In genomic region chr19:43474986-43475705, GRCh38 we compare ENCODE assay signal across 1 cellular context.
TF ChIP-seq lines count a peak whose summit lies in the region.

No MANE protein-coding gene starts in this region.

TF ChIP-seq in HEK293, 187 proteins besides CTCF, POLR2A, EP300 and RAD21 (continued from another document and continues in another):
- TF ChIP-seq ZBTB10 (tag by site-specific recombination; IDR thresholded peaks at IDR 0.05): peak; percentile 52
- peak; percentile 82 for TF ChIP-seq ZBTB17 (tag by site-specific recombination; IDR thresholded peaks at IDR 0.05)
- no peak for TF ChIP-seq ZNF416 (tag by site-specific recombination; IDR thresholded peaks at IDR 0.05)
- TF ChIP-seq ZNF280C (tag by site-specific recombination; IDR thresholded peaks at IDR 0.05): no peak
- TF ChIP-seq ZNF561 (tag by site-specific recombination; IDR thresholded peaks at IDR 0.05; ENCODE audit: borderline replicate concordance): peak; percentile 94
- TF ChIP-seq, protein P1, sequence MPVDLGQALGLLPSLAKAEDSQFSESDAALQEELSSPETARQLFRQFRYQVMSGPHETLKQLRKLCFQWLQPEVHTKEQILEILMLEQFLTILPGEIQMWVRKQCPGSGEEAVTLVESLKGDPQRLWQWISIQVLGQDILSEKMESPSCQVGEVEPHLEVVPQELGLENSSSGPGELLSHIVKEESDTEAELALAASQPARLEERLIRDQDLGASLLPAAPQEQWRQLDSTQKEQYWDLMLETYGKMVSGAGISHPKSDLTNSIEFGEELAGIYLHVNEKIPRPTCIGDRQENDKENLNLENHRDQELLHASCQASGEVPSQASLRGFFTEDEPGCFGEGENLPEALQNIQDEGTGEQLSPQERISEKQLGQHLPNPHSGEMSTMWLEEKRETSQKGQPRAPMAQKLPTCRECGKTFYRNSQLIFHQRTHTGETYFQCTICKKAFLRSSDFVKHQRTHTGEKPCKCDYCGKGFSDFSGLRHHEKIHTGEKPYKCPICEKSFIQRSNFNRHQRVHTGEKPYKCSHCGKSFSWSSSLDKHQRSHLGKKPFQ (tag by site-specific recombination; IDR thresholded peaks at IDR 0.05): no peak
- TF ChIP-seq, protein P2, sequence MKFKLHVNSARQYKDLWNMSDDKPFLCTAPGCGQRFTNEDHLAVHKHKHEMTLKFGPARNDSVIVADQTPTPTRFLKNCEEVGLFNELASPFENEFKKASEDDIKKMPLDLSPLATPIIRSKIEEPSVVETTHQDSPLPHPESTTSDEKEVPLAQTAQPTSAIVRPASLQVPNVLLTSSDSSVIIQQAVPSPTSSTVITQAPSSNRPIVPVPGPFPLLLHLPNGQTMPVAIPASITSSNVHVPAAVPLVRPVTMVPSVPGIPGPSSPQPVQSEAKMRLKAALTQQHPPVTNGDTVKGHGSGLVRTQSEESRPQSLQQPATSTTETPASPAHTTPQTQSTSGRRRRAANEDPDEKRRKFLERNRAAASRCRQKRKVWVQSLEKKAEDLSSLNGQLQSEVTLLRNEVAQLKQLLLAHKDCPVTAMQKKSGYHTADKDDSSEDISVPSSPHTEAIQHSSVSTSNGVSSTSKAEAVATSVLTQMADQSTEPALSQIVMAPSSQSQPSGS (tag by site-specific recombination; IDR thresholded peaks at IDR 0.05; ENCODE audit: low read depth): peak; percentile 93
- TF ChIP-seq ZNF24 (tag by site-specific recombination; IDR thresholded peaks at IDR 0.05): peak; percentile 64; the same call in 1 of the 2 replicates
- no peak for TF ChIP-seq ZNF155 (tag by site-specific recombination; IDR thresholded peaks at IDR 0.05)
- TF ChIP-seq ZFHX2 (tag by site-specific recombination; conservative IDR thresholded peaks at IDR 0.05): peak; percentile 95
- no peak for TF ChIP-seq HOXD13 (CRISPR knock-in tag; IDR thresholded peaks at IDR 0.05; ENCODE audit: borderline replicate concordance)
- TF ChIP-seq ZNF610 (tag by site-specific recombination; IDR thresholded peaks at IDR 0.05; ENCODE audit: borderline replicate concordance): peak; percentile 15; the same call in 1 of the 2 replicates
- TF ChIP-seq ZBTB21 (tag by site-specific recombination; IDR thresholded peaks at IDR 0.05): peak; percentile 98
- peak; percentile 65 for TF ChIP-seq ZBTB26 (tag by site-specific recombination; optimal IDR thresholded peaks at IDR 0.05)
- TF ChIP-seq ZNF585B (tag by site-specific recombination; IDR thresholded peaks at IDR 0.05): no peak
- peak; percentile 94 for TF ChIP-seq KLF10 (tag by site-specific recombination; IDR thresholded peaks at IDR 0.05)
- TF ChIP-seq ZNF350 (tag by site-specific recombination; IDR thresholded peaks at IDR 0.05): no peak
- no peak for TF ChIP-seq ZNF311 (tag by site-specific recombination; IDR thresholded peaks at IDR 0.05; ENCODE audit: borderline replicate concordance)
- TF ChIP-seq YY2 (tag by site-specific recombination; IDR thresholded peaks at IDR 0.05): no peak; the same call in 1 of the 2 replicates
- peak; percentile 92 for TF ChIP-seq ZEB2 (tag by site-specific recombination; IDR thresholded peaks at IDR 0.05)
- TF ChIP-seq ZBTB11 (tag by site-specific recombination; conservative IDR thresholded peaks at IDR 0.05; ENCODE audit: low read depth): 0 out of 2 replicates have a peak, but pooled peaks have one; percentile 16
- TF ChIP-seq ZNF292 (tag by site-specific recombination; IDR thresholded peaks at IDR 0.05; ENCODE audit: borderline replicate concordance, low read depth): no peak
- no peak for TF ChIP-seq ZNF624 (tag by site-specific recombination; IDR thresholded peaks at IDR 0.05)
- TF ChIP-seq, protein P3, sequence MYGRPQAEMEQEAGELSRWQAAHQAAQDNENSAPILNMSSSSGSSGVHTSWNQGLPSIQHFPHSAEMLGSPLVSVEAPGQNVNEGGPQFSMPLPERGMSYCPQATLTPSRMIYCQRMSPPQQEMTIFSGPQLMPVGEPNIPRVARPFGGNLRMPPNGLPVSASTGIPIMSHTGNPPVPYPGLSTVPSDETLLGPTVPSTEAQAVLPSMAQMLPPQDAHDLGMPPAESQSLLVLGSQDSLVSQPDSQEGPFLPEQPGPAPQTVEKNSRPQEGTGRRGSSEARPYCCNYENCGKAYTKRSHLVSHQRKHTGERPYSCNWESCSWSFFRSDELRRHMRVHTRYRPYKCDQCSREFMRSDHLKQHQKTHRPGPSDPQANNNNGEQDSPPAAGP (tag by site-specific recombination; IDR thresholded peaks at IDR 0.05): peak; percentile 41
- TF ChIP-seq ZBTB6 (tag by site-specific recombination; IDR thresholded peaks at IDR 0.05): no peak
- TF ChIP-seq, protein P4, sequence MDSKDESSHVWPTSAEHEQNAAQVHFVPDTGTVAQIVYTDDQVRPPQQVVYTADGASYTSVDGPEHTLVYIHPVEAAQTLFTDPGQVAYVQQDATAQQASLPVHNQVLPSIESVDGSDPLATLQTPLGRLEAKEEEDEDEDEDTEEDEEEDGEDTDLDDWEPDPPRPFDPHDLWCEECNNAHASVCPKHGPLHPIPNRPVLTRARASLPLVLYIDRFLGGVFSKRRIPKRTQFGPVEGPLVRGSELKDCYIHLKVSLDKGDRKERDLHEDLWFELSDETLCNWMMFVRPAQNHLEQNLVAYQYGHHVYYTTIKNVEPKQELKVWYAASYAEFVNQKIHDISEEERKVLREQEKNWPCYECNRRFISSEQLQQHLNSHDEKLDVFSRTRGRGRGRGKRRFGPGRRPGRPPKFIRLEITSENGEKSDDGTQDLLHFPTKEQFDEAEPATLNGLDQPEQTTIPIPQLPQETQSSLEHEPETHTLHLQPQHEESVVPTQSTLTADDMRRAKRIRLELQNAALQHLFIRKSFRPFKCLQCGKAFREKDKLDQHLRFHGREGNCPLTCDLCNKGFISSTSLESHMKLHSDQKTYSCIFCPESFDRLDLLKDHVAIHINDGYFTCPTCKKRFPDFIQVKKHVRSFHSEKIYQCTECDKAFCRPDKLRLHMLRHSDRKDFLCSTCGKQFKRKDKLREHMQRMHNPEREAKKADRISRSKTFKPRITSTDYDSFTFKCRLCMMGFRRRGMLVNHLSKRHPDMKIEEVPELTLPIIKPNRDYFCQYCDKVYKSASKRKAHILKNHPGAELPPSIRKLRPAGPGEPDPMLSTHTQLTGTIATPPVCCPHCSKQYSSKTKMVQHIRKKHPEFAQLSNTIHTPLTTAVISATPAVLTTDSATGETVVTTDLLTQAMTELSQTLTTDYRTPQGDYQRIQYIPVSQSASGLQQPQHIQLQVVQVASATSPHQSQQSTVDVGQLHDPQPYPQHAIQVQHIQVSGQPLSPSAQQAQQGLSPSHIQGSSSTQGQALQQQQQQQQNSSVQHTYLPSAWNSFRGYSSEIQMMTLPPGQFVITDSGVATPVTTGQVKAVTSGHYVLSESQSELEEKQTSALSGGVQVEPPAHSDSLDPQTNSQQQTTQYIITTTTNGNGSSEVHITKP (tag by site-specific recombination; IDR thresholded peaks at IDR 0.05): peak; percentile 82; the same call in 1 of the 2 replicates
- no peak for TF ChIP-seq ZNF530 (tag by site-specific recombination; IDR thresholded peaks at IDR 0.05; ENCODE audit: low read depth)
- peak; percentile 84 for TF ChIP-seq KLF1 (tag by site-specific recombination; IDR thresholded peaks at IDR 0.05)
- peak; percentile 76 for TF ChIP-seq PRDM4 (tag by site-specific recombination; IDR thresholded peaks at IDR 0.05)
- no peak for TF ChIP-seq ZNF140 (tag by site-specific recombination; IDR thresholded peaks at IDR 0.05)
- no peak for TF ChIP-seq ELK4 (IDR thresholded peaks at IDR 0.05; ENCODE audit: borderline replicate concordance, low read depth, low read length)
- no peak for TF ChIP-seq ZNF548 (tag by site-specific recombination; IDR thresholded peaks at IDR 0.05)
